8 cellular contexts compared by ENCODE assay signal in genomic region chr3:107522510-107523360, GRCh38. TPM values are rescaled to one million over a fixed set of nuclear protein-coding genes. Genes with fewer than 3 reads are reported as not detected.
DNase-seq lines count a peak whose midpoint lies in the region; ATAC-seq and TF ChIP-seq lines count a peak whose summit lies in the region.

TSS of gene BBX (plus strand) at chr3:107522962. CDS start at chr3:107710461, 187,499 bp downstream.

- peak within 1 kb of the TSS; percentile 92 for H2AFZ ChIP-seq in MM.1S (ENCODE audit: low read length)

- no peaks in the 10 kb centered on the region for H3K9me3 Mint-ChIP-seq in nephron

- H4K20me1 ChIP-seq in MM.1S (ENCODE audit: insufficient read depth, low read length): no peaks in the 10 kb centered on the region

- H3K4me1 ChIP-seq in ES-I3 (ENCODE audit: insufficient read depth, low read length) (peaks cover 3% of the 10 kb centered on the region; the same call in 1 of the 2 replicates), MM.1S (ENCODE audit: low read length) (peaks cover 12% of the 10 kb centered on the region; the same call in 1 of the 2 replicates)

- H3K79me2 ChIP-seq in MM.1S (ENCODE audit: low read length): peaks cover 34% of the 10 kb centered on the region

- peak within 1 kb of the TSS; percentile 96 to 99 (median 98) for H3K27ac Mint-ChIP-seq in nephron

- peak within 1 kb of the TSS; percentile 90 for H3K4me2 ChIP-seq in MM.1S (ENCODE audit: low read depth, low read length)

- peak within 1 kb of the TSS; percentile 68; the same call in 1 of the 2 replicates for H3K27ac ChIP-seq in MM.1S (ENCODE audit: low read length)

- no peaks in the 10 kb centered on the region for H3K9me2 ChIP-seq in MM.1S (replicated peaks; ENCODE audit: insufficient read depth, low read length)

- peaks cover 11% of the 10 kb centered on the region for H3K36me3 Mint-ChIP-seq in nephron (ENCODE audit: low read depth)

- no peaks in the 10 kb centered on the region for H3K36me3 ChIP-seq in ES-I3 (ENCODE audit: insufficient read depth, low read length)
- H3K36me3 ChIP-seq in MM.1S (replicated peaks; ENCODE audit: insufficient read depth, low read length): no peaks in the 10 kb centered on the region

- peak within 1 kb of the TSS; percentile 84 for H3K4me3 ChIP-seq in MM.1S (ENCODE audit: low read length)
- peak within 1 kb of the TSS; percentile 87 for H3K4me3 ChIP-seq in fibroblast of the aortic adventitia (ENCODE audit: low read depth, low read length)

- peaks cover 28% of the 10 kb centered on the region; the same call in 1 of the 2 replicates for H3F3A ChIP-seq in MM.1S (ENCODE audit: insufficient read depth, low read length)

- H3K4me1 Mint-ChIP-seq in nephron: peaks cover 16% of the 10 kb centered on the region

- no peaks in the 10 kb centered on the region for H3K27me3 ChIP-seq in MM.1S (replicated peaks; ENCODE audit: insufficient read depth, low read length)

- ATAC-seq in stimulated activated naive CD8-positive, alpha-beta T cell treated with anti-CD3 and anti-CD28 coated beads, Interleukin-15, Interleukin-2, amounts not matched to agents 100 U/mL and 50 U/mL, for 24 hours: peak; percentile 95

- H3K9ac ChIP-seq in ES-I3 (ENCODE audit: low read depth, low read length) (peak within 1 kb of the TSS; percentile 85), MM.1S (ENCODE audit: low read length) (peak within 1 kb of the TSS; percentile 71)

- no peaks in the 10 kb centered on the region for H3K9me3 ChIP-seq in ES-I3 (ENCODE audit: control insufficient read depth, insufficient read depth, low read length)
- H3K9me3 ChIP-seq in MM.1S (replicated peaks; ENCODE audit: insufficient read depth, low read length): no peaks in the 10 kb centered on the region

- no peak for TF ChIP-seq CTCF in MM.1S (IDR thresholded peaks at IDR 0.05; ENCODE audit: low read length)
- TF ChIP-seq CTCF in fibroblast of the aortic adventitia (IDR thresholded peaks at IDR 0.05; ENCODE audit: insufficient read depth, low read length): no peak
- no peak for TF ChIP-seq CTCF in nephron (IDR thresholded peaks at IDR 0.05; ENCODE audit: unreplicated experiment in 3 of 3)

- DNase-seq in HCEC 1CT: peak; percentile 89
- peak; percentile 93 for DNase-seq in MM.1S
- DNase-seq in SIG-M5 (lab: John Stamatoyannopoulos, UW): peak; percentile 74
- peak; percentile 96 for DNase-seq in activated effector memory CD4-positive, alpha-beta T cell treated with anti-CD3 and anti-CD28 coated beads, Interleukin-2, amount 50 U/mL, for 16 hours
- DNase-seq in fibroblast of the aortic adventitia (ENCODE audit: low read depth): peak; percentile 98
- peak; percentile 86 for DNase-seq in stimulated activated naive CD8-positive, alpha-beta T cell treated with anti-CD3 and anti-CD28 coated beads, Interleukin-15, Interleukin-2, amounts not matched to agents 100 U/mL and 50 U/mL, for 24 hours

- no peaks in the 10 kb centered on the region for H3K27me3 Mint-ChIP-seq in nephron (ENCODE audit: low read depth)

- H3K4me3 Mint-ChIP-seq in nephron: peak within 1 kb of the TSS; percentile 93 to 97 (median 97)

RNA-seq across cellular contexts. Expression of gene BBX, which starts in this region (rescaled TPM):
- 77.8 and 81.8 TPM in 2 replicates for total RNA-seq in fibroblast of the aortic adventitia (ENCODE audit: low replicate concordance)

Comparison
In these comparisons a context has a peak if more than half of its experiments do, and no peak if none do; other contexts are left out.
1. Peak in every context shown above with its lines: DNase-seq, ATAC-seq, H3K4me3 ChIP-seq and H3K27ac ChIP-seq.